7 cellular contexts compared by ENCODE assay signal in the genomic region with DNA sequence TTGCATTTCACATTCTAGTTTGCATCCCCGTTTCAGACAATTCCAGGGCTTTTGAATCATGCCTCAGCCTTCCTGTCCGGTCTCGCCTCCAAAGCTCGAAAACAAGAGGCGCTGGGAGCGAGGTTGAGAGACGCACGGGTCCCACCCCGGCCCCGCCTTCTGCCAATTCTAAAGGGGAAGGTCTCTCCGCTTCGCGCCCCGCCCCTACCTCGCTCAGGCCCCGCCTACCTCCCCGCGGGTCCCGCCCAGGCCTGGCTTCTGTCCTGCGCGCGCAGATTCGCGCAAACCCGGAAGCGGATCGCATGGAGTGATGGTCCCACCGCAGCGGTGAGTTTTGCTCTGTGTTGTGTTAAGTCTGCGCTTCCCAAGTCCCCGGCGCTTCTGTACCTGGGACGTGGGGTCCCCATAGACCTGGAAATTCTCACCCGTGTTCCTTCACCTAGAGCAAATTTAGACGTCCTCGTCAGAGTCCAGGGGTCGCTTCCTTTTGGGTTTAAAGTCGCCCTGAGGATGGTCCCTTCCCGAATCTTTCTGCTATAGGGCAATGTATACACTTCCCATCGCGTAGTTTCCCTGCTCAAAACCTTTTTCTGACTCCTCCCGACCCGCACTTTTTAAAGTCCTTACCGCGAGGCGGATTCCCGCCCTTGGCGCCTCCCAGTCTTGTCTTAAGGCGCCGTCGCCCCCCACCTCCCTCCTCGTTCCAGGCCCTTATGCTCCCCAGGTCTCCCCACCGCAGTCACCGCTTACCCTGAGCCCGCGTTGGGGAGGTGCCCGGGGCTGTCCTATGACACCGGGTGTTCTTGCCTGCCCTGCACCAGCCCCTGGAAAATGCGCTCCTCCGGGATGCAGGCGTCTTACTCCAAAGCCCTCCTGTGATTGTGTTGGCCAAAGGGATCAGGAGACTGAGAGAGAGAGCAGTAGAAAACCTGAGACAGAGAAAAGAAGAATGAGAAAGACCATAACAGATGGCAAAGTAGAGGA.
DNase-seq lines count a peak whose midpoint lies in the region; ATAC-seq and TF ChIP-seq lines count a peak whose summit lies in the region.

Gene ZNF845, plus strand, starts transcription at position 284 of the 984 bp plus-strand sequence. CDS start 7,559 bp downstream, outside the sequence.

- DNase-seq in NCI-H1694 treated with DMSO at 0.1 percent for 48 hours (lab: John Stamatoyannopoulos, UW) (peak; percentile 65), T-helper 22 cell (ENCODE audit: low read depth) (peak; percentile 82), astrocyte of the hippocampus (ENCODE audit: low read depth, low spot score) (peak; percentile 96), hippocampal formation (lab: John Stamatoyannopoulos, UW) (peak; percentile 76 to 90), retinal pigment epithelial cell (ENCODE audit: low read depth) (peak; percentile 62)

- TF ChIP-seq CTCF in retinal pigment epithelial cell (conservative IDR thresholded peaks at IDR 0.05; ENCODE audit: low read depth, low read length), result no peak

- ATAC-seq in GM18499 (IDR thresholded peaks at IDR 0.05; ENCODE audit: insufficient read depth, unreplicated experiment) (peak; percentile 94), HG02884 (IDR thresholded peaks at IDR 0.05; ENCODE audit: unreplicated experiment) (peak; percentile 92)

- peak within 1 kb of the TSS; percentile 98 for H3K4me3 ChIP-seq in retinal pigment epithelial cell (ENCODE audit: low read length)

Comparison
In these comparisons a context has a peak if more than half of its experiments do, and no peak if none do; other contexts are left out.
1. Peak in every context shown above with its lines: DNase-seq, ATAC-seq and H3K4me3 ChIP-seq.